ENCODE assay signal across 8 cellular contexts in the genomic region with DNA sequence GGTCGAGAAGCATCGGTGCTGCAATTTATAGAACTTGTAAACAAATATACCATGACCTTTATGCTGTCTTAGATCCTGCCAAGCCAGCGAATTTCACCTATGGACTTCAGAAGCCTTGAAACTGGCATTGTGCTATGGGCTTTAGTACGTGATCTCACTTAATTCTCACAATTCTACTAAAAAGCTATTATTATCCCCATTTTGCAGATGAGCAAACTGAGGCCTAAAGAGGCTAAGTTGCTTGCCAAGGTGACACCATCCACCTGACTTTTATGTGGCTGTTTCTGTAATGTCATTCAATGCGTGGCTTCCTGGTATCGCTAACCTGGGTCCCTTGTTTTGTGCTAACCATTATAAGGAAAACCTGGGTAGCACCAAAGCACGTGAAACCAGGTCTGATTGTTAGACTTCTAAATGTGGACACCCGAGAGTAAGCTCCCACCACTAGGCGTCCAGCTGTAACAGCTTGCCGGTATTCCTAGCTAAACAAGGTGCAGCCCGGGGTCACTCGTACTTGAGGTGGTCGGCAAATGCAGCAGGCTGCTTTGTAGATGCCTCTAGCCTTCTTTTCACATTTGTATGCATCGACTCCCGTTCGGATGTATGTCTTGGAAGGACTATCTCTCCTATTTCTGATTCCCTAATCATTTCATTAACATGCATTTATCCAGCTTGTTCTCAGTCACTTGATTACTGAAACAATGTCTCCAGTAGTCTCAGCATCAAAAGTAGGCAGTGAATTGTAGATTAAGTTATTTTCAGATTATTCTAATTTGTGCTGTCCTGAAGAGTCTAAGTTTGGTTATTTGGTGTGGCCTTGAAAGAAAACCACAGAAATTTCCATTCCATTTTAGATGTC. TPM values are rescaled to one million over a fixed set of nuclear protein-coding genes. Genes with fewer than 3 reads are reported as not detected.
A peak's percentile ranks its signal among the peaks of the same experiment; 100 is the strongest.
DNase-seq lines count a peak whose midpoint lies in the region; ATAC-seq and TF ChIP-seq lines count a peak whose summit lies in the region.

No MANE protein-coding gene starts in this region.

- H3K4me1 ChIP-seq in Loucy (ENCODE audit: insufficient read depth, low read length, poor library complexity, severe bottlenecking) (peaks cover 48% of the 10 kb centered on the region), right lobe of liver (peaks cover 0 to 25% (median 10%) of the 10 kb centered on the region in 4 donors), thymus (ENCODE audit: control insufficient read depth, insufficient read depth, low read length) (no peaks in the 10 kb centered on the region)

- DNase-seq in Daoy (ENCODE audit: low read depth), result peak; percentile 84
- peak; percentile 57 for DNase-seq in brain microvascular endothelial cell
- DNase-seq in right lobe of liver, result no peak
- DNase-seq in RWPE1 (ENCODE audit: low spot score), result no peak

- H3K9ac ChIP-seq in Loucy (ENCODE audit: low read depth, low read length, poor library complexity, severe bottlenecking), result peak overlapping the region; percentile 89

- peaks cover 29% of the 10 kb centered on the region for H4K20me1 ChIP-seq in Loucy (ENCODE audit: insufficient read depth, low read length, poor library complexity, severe bottlenecking)

- peak overlapping the region; percentile 98 for H3K4me2 ChIP-seq in Loucy (ENCODE audit: low read depth, low read length, poor library complexity, severe bottlenecking)

- CTCF ChIA-PET in RWPE1 (lab: Yijun Ruan, JAX), result interaction anchor here (0.6 to 1.6 kb wide), 3 partner anchors 90 to 597 kb away, joined by 3 to 10 read pairs (median 4); no protein-coding TSS in a partner anchor

- POLR2A ChIA-PET in RWPE1 (lab: Yijun Ruan, JAX; ENCODE audit: low non-redundant PET), result no interaction called here

- peak overlapping the region; percentile 94; the same call in 1 of the 2 replicates for H2AFZ ChIP-seq in Loucy (ENCODE audit: low read length)

- in situ Hi-C loops in brain microvascular endothelial cell (cut with HindIII; ENCODE audit: low pct_ligation_motif_present, low sequenced_read_pairs), result no loop called here

- no peaks in the 10 kb centered on the region for H3F3A ChIP-seq in Loucy (ENCODE audit: low read depth)

- peaks cover 45% of the 10 kb centered on the region for H3K79me2 ChIP-seq in Loucy (ENCODE audit: insufficient read depth, low read length)

- H3K27me3 ChIP-seq in Loucy (ENCODE audit: insufficient read depth, low read length, poor library complexity, severe bottlenecking) (no peaks in the 10 kb centered on the region), brain microvascular endothelial cell (replicated peaks) (no peaks in the 10 kb centered on the region), right lobe of liver (no peaks in the 10 kb centered on the region), thymus (ENCODE audit: control insufficient read depth, insufficient read depth) (no peaks in the 10 kb centered on the region)

- no peaks in the 10 kb centered on the region for H3K9me2 ChIP-seq in Loucy (replicated peaks; ENCODE audit: low read depth, low read length)

- intact Hi-C loops in right lobe of liver (cut with DNase I), result loop anchor here in 1 of 2 donors (5.0 kb wide), 1 partner anchor 89 kb away; no protein-coding TSS in a partner anchor

- no peak for TF ChIP-seq POLR2A in right lobe of liver (IDR thresholded peaks at IDR 0.05)

- H3K9me3 ChIP-seq in Loucy (ENCODE audit: insufficient read depth, low read depth, low read length) (no peaks in the 10 kb centered on the region), right lobe of liver (no peaks in the 10 kb centered on the region), thymus (ENCODE audit: control insufficient read depth) (no peaks in the 10 kb centered on the region)

- H3K4me3 ChIP-seq in Loucy (ENCODE audit: low read length, poor library complexity, severe bottlenecking) (peak overlapping the region; percentile 80), brain microvascular endothelial cell (ENCODE audit: low read depth, low read length) (peak overlapping the region; percentile 60), right lobe of liver (peak overlapping the region; percentile 77 to 94 (median 94)), thymus (ENCODE audit: low read length) (peak overlapping the region; percentile 80)

- no peak; the same call in 1 of the 2 replicates for TF ChIP-seq CTCF in Loucy (conservative IDR thresholded peaks at IDR 0.05; ENCODE audit: low read length)
- peak; percentile 65 for TF ChIP-seq CTCF in brain microvascular endothelial cell (IDR thresholded peaks at IDR 0.05; ENCODE audit: low read depth, low read length, missing control alignments)
- peak in 1 of 4 donors; percentile 10 for TF ChIP-seq CTCF in right lobe of liver (IDR thresholded peaks at IDR 0.05)
- no peak for TF ChIP-seq CTCF in RWPE1 (conservative IDR thresholded peaks at IDR 0.05; ENCODE audit: low read depth)

- WGBS in right lobe of liver (ENCODE audit: insufficient coverage, low coverage, low lambda C conversion rate, missing lambda C conversion rate), result 33% methylated on average over 9 of the region's 16 CpGs
- 80% methylated on average over 16 of the region's 16 CpGs for WGBS in thymus

- no peaks in the 10 kb centered on the region for H3K36me3 ChIP-seq in Loucy (ENCODE audit: insufficient read depth, low read length)
- peaks cover under 1% of the 10 kb centered on the region for H3K36me3 ChIP-seq in brain microvascular endothelial cell (replicated peaks)
- H3K36me3 ChIP-seq in right lobe of liver, result no peaks in the 10 kb centered on the region
- no peaks in the 10 kb centered on the region for H3K36me3 ChIP-seq in thymus (ENCODE audit: control insufficient read depth, insufficient read depth)

- H3K27ac ChIP-seq in brain microvascular endothelial cell (peak overlapping the region; percentile 53), right lobe of liver (peak overlapping the region; percentile 68 to 87 (median 80)), thymus (ENCODE audit: low read depth) (no peak overlapping the region), RWPE1 (no peak overlapping the region)

- ATAC-seq in right lobe of liver, result no peak
- no peak for ATAC-seq in HG02759 (IDR thresholded peaks at IDR 0.05; ENCODE audit: unreplicated experiment)
- no peak for ATAC-seq in HG03045 (IDR thresholded peaks at IDR 0.05; ENCODE audit: unreplicated experiment)

RNA-seq across cellular contexts. Expression of a gene that starts 1.1 kb away (rescaled TPM):
- 155 and 177 TPM in 2 replicates for total RNA-seq in Daoy (2014; rRNA removed; shearing (Covaris generic))
- total RNA-seq in right lobe of liver, result 1 to 10 TPM; 3.2 to 7.4 (median 4.2) TPM
- polyA plus RNA-seq in thymus, result 8.2 TPM

Comparison
In these comparisons a context has a peak if more than half of its experiments do, and no peak if none do; other contexts are left out.
1. DNase-seq: peak in Daoy (single experiment) and brain microvascular endothelial cell (single experiment); none in right lobe of liver (0 of 3) and RWPE1 (single experiment).
2. H3K27ac ChIP-seq: peak in brain microvascular endothelial cell (single experiment) and right lobe of liver (3 of 3); none in thymus (single experiment) and RWPE1 (single experiment).
3. RNA of a gene that starts 1.1 kb away (total RNA-seq): 155 to 177 TPM in Daoy; 3.2 to 7.4 TPM in right lobe of liver; every median in the first group is over 10 times any median in the second.
4. Peak in every context shown above with its lines, with median percentiles within 50 percentile points of each other: H3K4me3 ChIP-seq.